In the genomic region with DNA sequence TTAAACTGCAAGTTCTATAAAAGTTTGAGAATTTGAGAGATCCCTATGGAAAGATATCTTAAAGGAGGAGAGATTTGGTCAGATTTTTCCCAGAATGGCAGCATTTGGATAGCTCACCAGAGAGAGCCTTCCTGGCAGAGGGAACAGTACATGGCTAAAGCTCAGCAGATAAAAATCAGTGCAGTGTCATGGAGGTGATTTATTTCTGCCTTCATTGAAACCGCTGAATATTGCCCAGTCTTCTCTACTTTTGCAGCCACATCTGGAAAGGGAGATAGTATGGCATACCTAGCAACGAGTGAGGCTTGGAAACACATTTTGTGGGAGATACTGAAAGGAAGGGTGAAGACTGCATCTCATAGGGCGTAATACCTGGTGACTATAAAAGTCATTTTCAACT, we compare ENCODE assay signal across 11 cellular contexts.
"Had no signal": no experiment of that assay in that cellular context is flagged by ENCODE, and none has a peak within 500 bp of the region (broad histone marks: within the 10 kb centered on the region; RNA-seq: fewer than 3 reads in every experiment).

No MANE protein-coding gene starts in this region.

- H3K9ac ChIP-seq: GM23248 had no signal

- FAIRE-seq: H1, H54 had no signal

- H2AFZ ChIP-seq: GM23248, GM23338 had no signal

- H3K4me1 ChIP-seq: HAP-1 had no signal

- DNase-seq: GM23248, GOT3, H7, H9, HCEC 1CT, HFFc6 had no signal

- H3K4me2 ChIP-seq: GM23338 had no signal

- H3K9me3 ChIP-seq: HAP-1 had no signal

- ATAC-seq: GM23338, HCT116 had no signal

- H3K4me3 ChIP-seq: GM23248, GM23338, HAP-1 had no signal

- H3K27ac ChIP-seq: GM23248 had no signal
